Comparison of ENCODE assay signal across 14 cellular contexts in genomic region chr18:50183556-50183955, GRCh38. TPM values are rescaled to one million over a fixed set of nuclear protein-coding genes. Genes with fewer than 3 reads are reported as not detected.
DNase-seq lines count a peak whose midpoint lies in the region; ATAC-seq, FAIRE-seq and TF ChIP-seq lines count a peak whose summit lies in the region.
"Had no signal": no experiment of that assay in that cellular context is flagged by ENCODE, and none has a peak within 500 bp of the region (broad histone marks: within the 10 kb centered on the region; RNA-seq: fewer than 3 reads in every experiment).

No MANE protein-coding gene starts in this region.

- H3K4me3 Mint-ChIP-seq in CD8-positive, alpha-beta T cell, result no peak overlapping the region
- no peak overlapping the region for H3K4me3 Mint-ChIP-seq in activated T-cell treated with anti-CD3 and anti-CD28 coated beads, Interleukin-2, amount 50 U/mL, for 4 hours

- CTCF ChIA-PET in CD8-positive, alpha-beta T cell (lab: Charles Lee), result no interaction called here

- no peaks in the 10 kb centered on the region for H3K27me3 ChIP-seq in CD8-positive, alpha-beta T cell (ENCODE audit: insufficient read depth, low read length)

- no peaks in the 10 kb centered on the region for H3K9me3 Mint-ChIP-seq in CD8-positive, alpha-beta T cell
- H3K9me3 Mint-ChIP-seq in activated T-cell treated with anti-CD3 and anti-CD28 coated beads, Interleukin-2, amount 50 U/mL, for 4 hours, result no peaks in the 10 kb centered on the region

- no peak for FAIRE-seq in GM19239 (lab: Jason Lieb, UNC)

- H3K9me3 ChIP-seq in CD8-positive, alpha-beta T cell (ENCODE audit: low read length), result no peaks in the 10 kb centered on the region
- H3K9me3 ChIP-seq: upper lobe of right lung had no signal

- no peaks in the 10 kb centered on the region for H3K36me3 Mint-ChIP-seq in CD8-positive, alpha-beta T cell
- no peaks in the 10 kb centered on the region for H3K36me3 Mint-ChIP-seq in activated T-cell treated with anti-CD3 and anti-CD28 coated beads, Interleukin-2, amount 50 U/mL, for 4 hours (ENCODE audit: insufficient read depth)

- no peaks in the 10 kb centered on the region for H3K4me1 ChIP-seq in CD8-positive, alpha-beta T cell (ENCODE audit: insufficient read depth, low read length)
- H3K4me1 ChIP-seq: upper lobe of right lung had no signal

- POLR2A ChIA-PET in CD8-positive, alpha-beta T cell (lab: Charles Lee), result no interaction called here

- H3K27ac ChIP-seq in CD8-positive, alpha-beta T cell (ENCODE audit: low read depth, low read length), result no peak overlapping the region
- H3K27ac ChIP-seq: upper lobe of right lung had no signal

- no peak overlapping the region for H3K4me3 ChIP-seq in skeletal muscle cell (ENCODE audit: low read depth, low read length)
- no peak overlapping the region for H3K4me3 ChIP-seq in CD8-positive, alpha-beta T cell (ENCODE audit: low read depth, low read length)
- H3K4me3 ChIP-seq: upper lobe of right lung had no signal

- no peaks in the 10 kb centered on the region for H3K4me1 Mint-ChIP-seq in CD8-positive, alpha-beta T cell (ENCODE audit: low read depth)
- H3K4me1 Mint-ChIP-seq in activated T-cell treated with anti-CD3 and anti-CD28 coated beads, Interleukin-2, amount 50 U/mL, for 4 hours (ENCODE audit: low read depth), result no peaks in the 10 kb centered on the region

- H3K27ac Mint-ChIP-seq in CD8-positive, alpha-beta T cell, result no peak overlapping the region
- H3K27ac Mint-ChIP-seq: progenitor cell of endocrine pancreas had no signal

- intact Hi-C loops in CD8-positive, alpha-beta T cell (cut with DNase I, micrococcal nuclease), result no loop called here

- DNase-seq in NCI-H748 (lab: John Stamatoyannopoulos, UW; ENCODE audit: unreplicated experiment), result peak; percentile 36
- no peak for DNase-seq in NCI-H748 treated with DMSO at 0.1 percent for 48 hours (lab: John Stamatoyannopoulos, UW)
- DNase-seq in NCI-H69 (lab: John Stamatoyannopoulos, UW), result peak; percentile 87
- DNase-seq in dedifferentiated amniotic fluid mesenchymal stem cell (ENCODE audit: extremely low spot score), result peak; percentile 15
- DNase-seq in skeletal muscle cell (ENCODE audit: low read depth), result peak; percentile 17
- DNase-seq in CD8-positive, alpha-beta T cell, result no peak
- DNase-seq in activated T-cell treated with anti-CD3 and anti-CD28 coated beads, Interleukin-2, amount 50 U/mL, for 4 hours, result no peak
- DNase-seq in GM19239 (ENCODE audit: insufficient read length, low spot score), result no peak
- DNase-seq: activated CD4-positive, alpha-beta T cell treated with anti-CD3 and anti-CD28 coated beads, Interleukin-2, amount 50 U/mL, for 48 hours; activated naive CD4-positive, alpha-beta T cell; cerebellar nuclear complex; NCI-H1930; upper lobe of right lung had no signal

- H3K36me3 ChIP-seq in CD8-positive, alpha-beta T cell (ENCODE audit: insufficient read depth, low read length), result no peaks in the 10 kb centered on the region
- H3K36me3 ChIP-seq: upper lobe of right lung had no signal

- H3K27me3 Mint-ChIP-seq in CD8-positive, alpha-beta T cell (ENCODE audit: low read depth), result peaks cover 38% of the 10 kb centered on the region
- H3K27me3 Mint-ChIP-seq in activated T-cell treated with anti-CD3 and anti-CD28 coated beads, Interleukin-2, amount 50 U/mL, for 4 hours (ENCODE audit: low read depth), result peaks cover 24% of the 10 kb centered on the region
- H3K27me3 Mint-ChIP-seq: progenitor cell of endocrine pancreas had no signal

- no peak for TF ChIP-seq CTCF in CD8-positive, alpha-beta T cell (IDR thresholded peaks at IDR 0.05)

- ATAC-seq in CD8-positive, alpha-beta T cell, result no peak
- ATAC-seq in activated T-cell treated with anti-CD3 and anti-CD28 coated beads, Interleukin-2, amount 50 U/mL, for 4 hours, result no peak
- ATAC-seq: upper lobe of right lung had no signal

RNA-seq across cellular contexts. Expression of gene MYO5B, which starts 11.4 kb away (rescaled TPM):
- total RNA-seq in CD8-positive, alpha-beta T cell, result not detected
- total RNA-seq in activated T-cell treated with anti-CD3 and anti-CD28 coated beads, Interleukin-2, amount 50 U/mL, for 4 hours, result under 1 TPM; 0.13 to 0.14 (median 0.13) TPM

Comparison
In these comparisons a context has a peak if more than half of its experiments do, and no peak if none do; other contexts are left out.
1. DNase-seq: peak in NCI-H748 (single experiment), NCI-H69 (single experiment), dedifferentiated amniotic fluid mesenchymal stem cell (single experiment) and skeletal muscle cell (single experiment); none in NCI-H748 treated with DMSO at 0.1 percent for 48 hours (single experiment), CD8-positive, alpha-beta T cell (0 of 7), activated T-cell treated with anti-CD3 and anti-CD28 coated beads, Interleukin-2, amount 50 U/mL, for 4 hours (single experiment) and GM19239 (single experiment).